ENCODE assay signal across 1 cellular context in the genomic region with DNA sequence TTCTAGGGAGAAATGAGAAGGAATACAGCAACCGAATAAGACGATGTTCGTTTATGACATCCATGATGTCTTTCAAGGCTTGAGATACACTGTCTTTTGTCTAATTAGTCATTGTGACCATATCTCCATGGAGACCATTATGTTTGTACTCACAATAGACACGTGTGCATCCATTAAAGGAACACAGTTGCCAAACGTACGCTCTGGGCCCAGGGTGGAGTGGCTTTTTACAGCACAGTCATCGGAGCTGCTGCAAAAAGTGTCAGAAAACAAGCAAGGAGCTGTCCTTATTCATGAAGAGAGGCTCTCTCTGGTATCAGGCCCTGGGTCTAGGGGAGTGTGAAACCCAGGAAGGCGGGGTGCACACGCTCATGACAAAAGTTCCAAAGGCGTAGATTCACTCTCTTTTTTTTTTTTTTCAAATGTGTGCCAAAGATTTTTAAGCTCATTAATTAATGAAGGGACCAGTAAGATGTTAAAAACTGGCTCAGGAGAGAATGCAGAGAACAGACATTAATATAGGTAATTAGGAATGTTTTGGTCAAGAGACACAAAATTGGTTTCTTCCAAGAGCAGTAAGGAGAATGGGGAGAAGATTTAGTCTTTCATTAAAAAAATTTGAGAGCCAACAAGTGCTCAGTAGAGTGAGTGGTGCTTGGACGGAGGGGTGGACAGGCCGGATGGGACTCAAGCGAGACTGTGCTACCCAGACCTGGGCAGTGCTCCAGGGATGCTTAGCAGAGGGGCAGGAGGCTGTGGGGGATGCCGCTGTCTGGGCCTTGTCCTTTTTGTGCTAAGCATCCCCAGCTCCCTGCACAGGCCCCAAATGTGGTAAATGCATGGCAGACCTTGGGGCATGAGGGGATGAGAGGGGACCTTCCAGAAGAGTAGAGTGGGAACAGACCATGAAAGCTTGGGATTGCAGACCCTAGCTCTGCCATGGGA.
TF ChIP-seq lines count a peak whose summit lies in the region.

No MANE protein-coding gene starts in this region.

TF ChIP-seq in neural cell, 6 proteins besides CTCF, POLR2A, EP300 and RAD21 (continued from another document):
- TF ChIP-seq, protein P1, sequence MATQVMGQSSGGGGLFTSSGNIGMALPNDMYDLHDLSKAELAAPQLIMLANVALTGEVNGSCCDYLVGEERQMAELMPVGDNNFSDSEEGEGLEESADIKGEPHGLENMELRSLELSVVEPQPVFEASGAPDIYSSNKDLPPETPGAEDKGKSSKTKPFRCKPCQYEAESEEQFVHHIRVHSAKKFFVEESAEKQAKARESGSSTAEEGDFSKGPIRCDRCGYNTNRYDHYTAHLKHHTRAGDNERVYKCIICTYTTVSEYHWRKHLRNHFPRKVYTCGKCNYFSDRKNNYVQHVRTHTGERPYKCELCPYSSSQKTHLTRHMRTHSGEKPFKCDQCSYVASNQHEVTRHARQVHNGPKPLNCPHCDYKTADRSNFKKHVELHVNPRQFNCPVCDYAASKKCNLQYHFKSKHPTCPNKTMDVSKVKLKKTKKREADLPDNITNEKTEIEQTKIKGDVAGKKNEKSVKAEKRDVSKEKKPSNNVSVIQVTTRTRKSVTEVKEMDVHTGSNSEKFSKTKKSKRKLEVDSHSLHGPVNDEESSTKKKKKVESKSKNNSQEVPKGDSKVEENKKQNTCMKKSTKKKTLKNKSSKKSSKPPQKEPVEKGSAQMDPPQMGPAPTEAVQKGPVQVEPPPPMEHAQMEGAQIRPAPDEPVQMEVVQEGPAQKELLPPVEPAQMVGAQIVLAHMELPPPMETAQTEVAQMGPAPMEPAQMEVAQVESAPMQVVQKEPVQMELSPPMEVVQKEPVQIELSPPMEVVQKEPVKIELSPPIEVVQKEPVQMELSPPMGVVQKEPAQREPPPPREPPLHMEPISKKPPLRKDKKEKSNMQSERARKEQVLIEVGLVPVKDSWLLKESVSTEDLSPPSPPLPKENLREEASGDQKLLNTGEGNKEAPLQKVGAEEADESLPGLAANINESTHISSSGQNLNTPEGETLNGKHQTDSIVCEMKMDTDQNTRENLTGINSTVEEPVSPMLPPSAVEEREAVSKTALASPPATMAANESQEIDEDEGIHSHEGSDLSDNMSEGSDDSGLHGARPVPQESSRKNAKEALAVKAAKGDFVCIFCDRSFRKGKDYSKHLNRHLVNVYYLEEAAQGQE (IDR thresholded peaks at IDR 0.05; ENCODE audit: borderline replicate concordance) = no peak
- TF ChIP-seq EZH2 (IDR thresholded peaks at IDR 0.05; ENCODE audit: borderline replicate concordance, insufficient read depth, low read length, poor library complexity, severe bottlenecking) (no peak), TAF1 (IDR thresholded peaks at IDR 0.05; ENCODE audit: low read depth) (no peak), SMC3 (conservative IDR thresholded peaks at IDR 0.05; ENCODE audit: poor library complexity) (no peak)
